1 cellular context compared by ENCODE assay signal in the genomic region with DNA sequence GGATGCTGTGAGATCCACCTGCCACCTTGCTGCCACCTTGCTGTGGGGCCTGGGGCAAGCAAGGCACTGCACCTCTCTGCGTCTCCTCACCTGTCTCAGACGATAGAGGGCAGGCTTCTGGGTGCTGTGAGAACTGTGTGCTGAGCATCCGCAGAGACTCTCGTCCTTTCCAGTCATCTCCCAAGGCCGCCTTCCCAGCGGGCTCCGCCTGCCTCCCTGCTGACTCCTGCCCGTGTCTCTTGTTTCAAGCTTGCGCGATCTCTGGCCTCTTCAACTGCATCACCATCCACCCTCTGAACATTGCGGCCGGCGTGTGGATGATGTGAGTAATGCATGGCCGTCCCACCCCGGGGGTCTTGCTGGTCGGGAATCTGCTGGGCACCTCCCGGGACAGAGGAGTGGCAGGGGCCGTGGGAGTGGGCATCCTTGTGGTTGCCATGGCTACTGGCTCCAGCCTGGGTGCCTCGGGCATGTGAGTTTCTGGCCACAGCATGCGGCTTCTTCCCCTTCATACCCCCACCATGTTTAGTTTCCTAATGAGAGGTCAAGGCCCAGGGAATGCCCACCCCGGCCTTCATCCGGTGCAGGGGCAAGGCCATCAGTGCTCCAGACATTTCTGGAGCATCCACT.
TF ChIP-seq lines count a peak whose summit lies in the region.

No MANE protein-coding gene starts in this region.

TF ChIP-seq in K562, 482 proteins besides CTCF, POLR2A, EP300 and RAD21:
- no peak for TF ChIP-seq MAFK (IDR thresholded peaks at IDR 0.05; ENCODE audit: low read length)
- no peak for TF ChIP-seq RBM17 (IDR thresholded peaks at IDR 0.05; ENCODE audit: borderline replicate concordance, low read depth, low read length)
- no peak for TF ChIP-seq ZEB2 (IDR thresholded peaks at IDR 0.05)
- TF ChIP-seq MTA1 (IDR thresholded peaks at IDR 0.05; ENCODE audit: borderline replicate concordance): no peak
- no peak for TF ChIP-seq SMAD4 (CRISPR knock-in tag; conservative IDR thresholded peaks at IDR 0.05)
- TF ChIP-seq, protein P1, sequence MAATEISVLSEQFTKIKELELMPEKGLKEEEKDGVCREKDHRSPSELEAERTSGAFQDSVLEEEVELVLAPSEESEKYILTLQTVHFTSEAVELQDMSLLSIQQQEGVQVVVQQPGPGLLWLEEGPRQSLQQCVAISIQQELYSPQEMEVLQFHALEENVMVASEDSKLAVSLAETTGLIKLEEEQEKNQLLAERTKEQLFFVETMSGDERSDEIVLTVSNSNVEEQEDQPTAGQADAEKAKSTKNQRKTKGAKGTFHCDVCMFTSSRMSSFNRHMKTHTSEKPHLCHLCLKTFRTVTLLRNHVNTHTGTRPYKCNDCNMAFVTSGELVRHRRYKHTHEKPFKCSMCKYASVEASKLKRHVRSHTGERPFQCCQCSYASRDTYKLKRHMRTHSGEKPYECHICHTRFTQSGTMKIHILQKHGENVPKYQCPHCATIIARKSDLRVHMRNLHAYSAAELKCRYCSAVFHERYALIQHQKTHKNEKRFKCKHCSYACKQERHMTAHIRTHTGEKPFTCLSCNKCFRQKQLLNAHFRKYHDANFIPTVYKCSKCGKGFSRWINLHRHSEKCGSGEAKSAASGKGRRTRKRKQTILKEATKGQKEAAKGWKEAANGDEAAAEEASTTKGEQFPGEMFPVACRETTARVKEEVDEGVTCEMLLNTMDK (IDR thresholded peaks at IDR 0.05; ENCODE audit: borderline replicate concordance, insufficient read depth, low read depth, low read length, poor library complexity, severe bottlenecking): peak; percentile 82
- TF ChIP-seq, protein P2, sequence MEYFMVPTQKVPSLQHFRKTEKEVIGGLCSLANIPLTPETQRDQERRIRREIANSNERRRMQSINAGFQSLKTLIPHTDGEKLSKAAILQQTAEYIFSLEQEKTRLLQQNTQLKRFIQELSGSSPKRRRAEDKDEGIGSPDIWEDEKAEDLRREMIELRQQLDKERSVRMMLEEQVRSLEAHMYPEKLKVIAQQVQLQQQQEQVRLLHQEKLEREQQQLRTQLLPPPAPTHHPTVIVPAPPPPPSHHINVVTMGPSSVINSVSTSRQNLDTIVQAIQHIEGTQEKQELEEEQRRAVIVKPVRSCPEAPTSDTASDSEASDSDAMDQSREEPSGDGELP (CRISPR knock-in tag; IDR thresholded peaks at IDR 0.05; ENCODE audit: borderline replicate concordance): no peak
- TF ChIP-seq RFX1 (IDR thresholded peaks at IDR 0.05): peak; percentile 51
- TF ChIP-seq RCOR1 (IDR thresholded peaks at IDR 0.05; ENCODE audit: borderline replicate concordance in 1 of 2, low read depth in 2 of 2, low read length in 2 of 2): peak in 1 of 2 experiments; percentile 65; a peak in 2 of 4 replicates
- TF ChIP-seq HNRNPLL (IDR thresholded peaks at IDR 0.05; ENCODE audit: low read depth, low read length, poor library complexity, severe bottlenecking): no peak
- TF ChIP-seq CTBP1 (IDR thresholded peaks at IDR 0.05; ENCODE audit: borderline replicate concordance): peak; percentile 64
- no peak for TF ChIP-seq FOXA3 (CRISPR knock-in tag; conservative IDR thresholded peaks at IDR 0.05 in 1 of 2, IDR thresholded peaks at IDR 0.05 in 1 of 2)
TF ChIP-seq in K562: peak in this region for 4.
